In the genomic region with DNA sequence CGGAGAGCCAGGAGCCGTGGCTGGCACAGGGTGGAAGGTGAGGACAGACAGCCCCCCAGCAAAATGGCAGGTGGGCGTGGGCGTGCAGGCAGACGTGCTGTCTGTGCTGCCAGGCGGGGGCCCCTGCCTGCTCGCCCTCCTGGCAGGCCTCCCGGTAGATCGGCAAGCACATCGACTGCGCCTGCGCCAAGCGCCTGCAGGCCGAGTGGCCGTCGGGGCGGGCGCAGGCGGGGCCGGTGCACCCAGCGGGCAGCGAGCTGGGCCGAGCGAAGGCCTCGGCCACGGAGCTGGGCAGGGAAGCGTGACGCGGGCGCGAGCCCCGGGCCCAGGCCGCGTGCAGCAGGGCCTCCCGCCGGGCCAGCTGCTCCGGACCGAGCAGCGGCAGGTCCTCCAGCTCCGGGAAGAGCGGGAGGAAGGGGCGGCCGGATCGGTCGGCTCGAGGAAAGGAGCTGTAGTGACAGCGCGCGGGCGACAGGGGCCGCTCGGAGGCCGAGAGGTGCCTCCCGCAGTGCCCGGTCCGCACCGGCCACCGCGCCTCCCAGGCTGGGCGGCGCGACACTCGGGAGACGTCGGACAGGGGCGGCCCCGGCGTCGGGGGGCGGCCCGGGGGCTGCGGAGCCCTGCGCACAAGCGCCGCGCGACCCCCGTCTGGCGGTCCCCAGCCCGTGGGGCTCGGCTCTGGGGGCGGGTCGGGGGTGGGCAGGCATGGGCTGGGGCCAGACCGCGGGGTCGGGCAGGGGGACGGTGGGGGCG, we compare ENCODE assay signal across 9 cellular contexts. TPM values are rescaled to one million over a fixed set of nuclear protein-coding genes. Genes with fewer than 3 reads are reported as not detected.
DNase-seq lines count a peak whose midpoint lies in the region; ATAC-seq and TF ChIP-seq lines count a peak whose summit lies in the region.
"Had no signal": no experiment of that assay in that cellular context is flagged by ENCODE, and none has a peak within 500 bp of the region (broad histone marks: within the 10 kb centered on the region; RNA-seq: fewer than 3 reads in every experiment).

No MANE protein-coding gene starts in this region.

- H3K4me3 ChIP-seq in AG04449 (ENCODE audit: low read depth, low read length) (peak overlapping the region; percentile 42), NT2/D1 (ENCODE audit: insufficient read length, low read depth) (peak overlapping the region; percentile 45), dorsolateral prefrontal cortex (peak overlapping the region in 56 of 59 donors; percentile 20 to 64 (median 46)), subcutaneous abdominal adipose tissue (ENCODE audit: low read depth in 1 of 5, low read length in 5 of 5) (peak overlapping the region in 4 of 5 donors; percentile 36 to 64 (median 56))

- intact Hi-C loops in dorsolateral prefrontal cortex (cut with DNase I): loop anchor here in 1 of 2 donors (2.0 kb wide), 1 partner anchor 22 kb away; no protein-coding TSS in a partner anchor

- ATAC-seq in left lobe of liver: peak; percentile 86

- DNase-seq in AG04449 (ENCODE audit: low read depth, low spot score) (no peak), GM20000 (ENCODE audit: low spot score) (peak; percentile 87), NT2/D1 (ENCODE audit: low read depth, low spot score) (no peak), dorsolateral prefrontal cortex (peak in 8 of 10 donors; percentile 55 to 83 (median 66)), left lobe of liver (ENCODE audit: low spot score) (peak; percentile 73), SW480 (ENCODE audit: low spot score) (no peak), NOMO-1 treated with DMSO at 0.1 percent for 48 hours (lab: John Stamatoyannopoulos, UW; ENCODE audit: unreplicated experiment) (no peak)

- no peaks in the 10 kb centered on the region for H3K9me3 ChIP-seq in NT2/D1 (ENCODE audit: insufficient read depth, low read length)
- no peaks in the 10 kb centered on the region for H3K9me3 ChIP-seq in subcutaneous abdominal adipose tissue (ENCODE audit: control insufficient read depth in 5 of 5, low read length in 5 of 5)

- TF ChIP-seq CTCF in AG04449 (IDR thresholded peaks at IDR 0.05; ENCODE audit: insufficient read depth, low read length, missing control alignments) (peak; percentile 71), GM20000 (IDR thresholded peaks at IDR 0.05; ENCODE audit: extremely low read depth, missing control alignments) (peak; percentile 16), dorsolateral prefrontal cortex (IDR thresholded peaks at IDR 0.05 in 54 of 56, conservative IDR thresholded peaks at IDR 0.05 in 2 of 56; ENCODE audit: low read depth in 1 of 56, partially characterized antibody in 56 of 56) (peak in 52 of 56 donors; percentile 24 to 80 (median 54))

- H3K27ac ChIP-seq in dorsolateral prefrontal cortex (peak overlapping the region in 53 of 59 donors; percentile 17 to 93 (median 82)), subcutaneous abdominal adipose tissue (ENCODE audit: low read depth, low read length) (no peak overlapping the region)

- CTCF ChIA-PET in AG04449 (lab: Yijun Ruan, JAX): interaction anchor here (0.8 to 13.7 kb wide), 18 partner anchors 10 to 186 kb away, joined by 3 to 276 read pairs (median 5); a partner anchor contains a TSS

- H3K9ac ChIP-seq in NT2/D1 (ENCODE audit: insufficient read length, low read depth): peak overlapping the region; percentile 87
- H3K9ac ChIP-seq in subcutaneous abdominal adipose tissue (ENCODE audit: low read length in 5 of 5): peak overlapping the region in 2 of 5 donors; percentile 21 to 63

- H3K36me3 ChIP-seq in NT2/D1 (ENCODE audit: insufficient read depth, insufficient read length, low read length) (peaks cover 8% of the 10 kb centered on the region), subcutaneous abdominal adipose tissue (ENCODE audit: control insufficient read depth in 5 of 5, insufficient read depth in 5 of 5, low read length in 5 of 5) (peaks cover 0 to 9% (median 4%) of the 10 kb centered on the region in 5 donors)

- peaks cover 38% of the 10 kb centered on the region for H3K27me3 ChIP-seq in NT2/D1 (ENCODE audit: insufficient read depth, insufficient read length)
- no peaks in the 10 kb centered on the region for H3K27me3 ChIP-seq in dorsolateral prefrontal cortex
- H3K27me3 ChIP-seq in subcutaneous abdominal adipose tissue (ENCODE audit: control insufficient read depth in 5 of 5, insufficient read depth in 4 of 5, low read length in 5 of 5): peaks cover 0 to 7% (median 0%) of the 10 kb centered on the region in 5 donors

- H3K4me1 ChIP-seq in NT2/D1 (ENCODE audit: insufficient read depth, insufficient read length) (peaks cover 33% of the 10 kb centered on the region), subcutaneous abdominal adipose tissue (ENCODE audit: control insufficient read depth in 5 of 5, insufficient read depth in 5 of 5, low read length in 5 of 5) (peaks cover 9 to 31% (median 27%) of the 10 kb centered on the region in 5 donors)

- POLR2A ChIA-PET in AG04449 (lab: Yijun Ruan, JAX): interaction anchor here (1.0 kb wide), 1 partner anchor 30 kb away, joined by 6 read pairs; a partner anchor contains a TSS

RNA-seq across cellular contexts. Expression of a gene that starts 16.9 kb away (rescaled TPM):
- total RNA-seq in dorsolateral prefrontal cortex: 10 to 100 TPM; 10.3 to 74.2 (median 26.7) TPM
- total RNA-seq in left lobe of liver: not detected

RNA-seq across cellular contexts. Expression of a gene that starts 30.0 kb away (rescaled TPM):
- total RNA-seq in dorsolateral prefrontal cortex (10 to 100 TPM in 57 of 120 experiments, 1 to 10 TPM in 63; 4.2 to 20.9 (median 9.9) TPM), left lobe of liver (10.0 TPM)

RNA-seq across cellular contexts. Expression of a gene that starts 50.7 kb away (rescaled TPM):
- total RNA-seq in dorsolateral prefrontal cortex (10 to 100 TPM in 115 of 120 experiments, 1 to 10 TPM in 5; 4.6 to 28.7 (median 17.6) TPM), left lobe of liver (1.8 TPM)
- total RNA-seq: glomerular endothelial cell had no signal

Comparison
In these comparisons a context has a peak if more than half of its experiments do, and no peak if none do; other contexts are left out.
1. DNase-seq: peak in GM20000 (single experiment), dorsolateral prefrontal cortex (8 of 10) and left lobe of liver (single experiment); none in AG04449 (single experiment), NT2/D1 (single experiment), SW480 (single experiment) and NOMO-1 treated with DMSO at 0.1 percent for 48 hours (single experiment).
2. CTCF ChIP-seq: peak in every context shown above with its lines; median percentile 71 in AG04449; 54 in dorsolateral prefrontal cortex; 16 in GM20000.
3. RNA of a gene that starts 16.9 kb away (total RNA-seq): 10.3 to 74.2 TPM in dorsolateral prefrontal cortex; not detected in left lobe of liver (single experiment); every median in the first group is over 10 times any median in the second.
4. Peak in every context shown above with its lines, with median percentiles within 50 percentile points of each other: H3K4me3 ChIP-seq.